ENCODE assay signal across 17 cellular contexts in genomic region chr16:54506691-54507090, GRCh38.
DNase-seq lines count a peak whose midpoint lies in the region; ATAC-seq and TF ChIP-seq lines count a peak whose summit lies in the region.
"Had no signal": no experiment of that assay in that cellular context is flagged by ENCODE, and none has a peak within 500 bp of the region (broad histone marks: within the 10 kb centered on the region; RNA-seq: fewer than 3 reads in every experiment).

No MANE protein-coding gene starts in this region.

- no peak overlapping the region for H3K4me3 Mint-ChIP-seq in WTC11
- H3K4me3 Mint-ChIP-seq: activated T-cell treated with anti-CD3 and anti-CD28 coated beads, Interleukin-2, amount 50 U/mL, for 24 hours; memory B cell had no signal

- TF ChIP-seq CTCF in WTC11 (IDR thresholded peaks at IDR 0.05) (no peak), osteoblast (IDR thresholded peaks at IDR 0.05; ENCODE audit: extremely low read depth, low read depth, low read length) (no peak)

- DNase-seq in NCI-H82 (lab: John Stamatoyannopoulos, UW) (peak; percentile 4), NCI-H82 treated with DMSO at 0.1 percent for 48 hours (lab: John Stamatoyannopoulos, UW; ENCODE audit: unreplicated experiment) (no peak), NCI-H2107 (lab: John Stamatoyannopoulos, UW) (peak; percentile 21), WTC11 (ENCODE audit: low spot score) (no peak), osteoblast (ENCODE audit: insufficient read length, low spot score, missing footprints) (no peak)
- no peak for DNase-seq in activated naive CD4-positive, alpha-beta T cell treated with anti-CD3 and anti-CD28 coated beads, Interleukin-2, amount 50 U/mL, for 72 hours (ENCODE audit: low spot score in 2 of 2)
- DNase-seq in activated CD8-positive, alpha-beta memory T cell treated with anti-CD3 and anti-CD28 coated beads, Interleukin-2, amount 50 U/mL, for 4 hours = no peak
- DNase-seq: activated CD4-positive, alpha-beta T cell treated with anti-CD3 and anti-CD28 coated beads for 1 hour; activated T-cell treated with anti-CD3 and anti-CD28 coated beads, Interleukin-2, amount 50 U/mL, for 24 hours; amniotic stem cell; dermis blood vessel endothelial cell; MV-4-11; pancreas; substantia nigra had no signal

- H3K27me3 Mint-ChIP-seq in WTC11 (ENCODE audit: low read depth) = no peaks in the 10 kb centered on the region

- ATAC-seq in WTC11 (no peak), GM18511 (IDR thresholded peaks at IDR 0.05; ENCODE audit: unreplicated experiment) (no peak)
- ATAC-seq in activated naive CD4-positive, alpha-beta T cell treated with anti-CD3 and anti-CD28 coated beads, Interleukin-2, amount 50 U/mL, for 72 hours = no peak
- ATAC-seq: HepG2, pancreas had no signal

- H2AFZ ChIP-seq in osteoblast (ENCODE audit: low read length) = peak overlapping the region; percentile 49

- no peaks in the 10 kb centered on the region for H3K9me3 ChIP-seq in osteoblast (ENCODE audit: low read depth, low read length)
- H3K9me3 ChIP-seq: pancreas had no signal

- peak overlapping the region; percentile 3; the same call in 1 of the 2 replicates for H3K27ac Mint-ChIP-seq in WTC11
- H3K27ac Mint-ChIP-seq in activated naive CD4-positive, alpha-beta T cell treated with anti-CD3 and anti-CD28 coated beads, Interleukin-2, amount 50 U/mL, for 72 hours = no peak overlapping the region
- H3K27ac Mint-ChIP-seq: activated T-cell treated with anti-CD3 and anti-CD28 coated beads, Interleukin-2, amount 50 U/mL, for 24 hours; memory B cell had no signal

- peaks cover 68% of the 10 kb centered on the region for H3K4me1 Mint-ChIP-seq in WTC11
- H3K4me1 Mint-ChIP-seq: memory B cell had no signal

- H3K27me3 ChIP-seq in osteoblast (ENCODE audit: insufficient read depth, low read length) = no peaks in the 10 kb centered on the region
- H3K27me3 ChIP-seq: pancreas had no signal

- H3K4me1 ChIP-seq in osteoblast (ENCODE audit: insufficient read depth, low read length) = peaks cover 34% of the 10 kb centered on the region

- CTCF ChIA-PET in WTC11 (lab: Charles Lee) = interaction anchor here (2.4 kb wide), 1 partner anchor 224 kb away, joined by 6 read pairs; no protein-coding TSS in a partner anchor

- H3K36me3 Mint-ChIP-seq in WTC11 = no peaks in the 10 kb centered on the region
- H3K36me3 Mint-ChIP-seq in activated naive CD4-positive, alpha-beta T cell treated with anti-CD3 and anti-CD28 coated beads, Interleukin-2, amount 50 U/mL, for 72 hours = no peaks in the 10 kb centered on the region
- H3K36me3 Mint-ChIP-seq: memory B cell had no signal

- H3K79me2 ChIP-seq in osteoblast (ENCODE audit: insufficient read depth, low read length) = no peaks in the 10 kb centered on the region

- H3K27ac ChIP-seq in osteoblast (ENCODE audit: low read depth, low read length) = no peak overlapping the region
- H3K27ac ChIP-seq: pancreas had no signal

- peak overlapping the region; percentile 42 for H3K4me2 ChIP-seq in osteoblast (ENCODE audit: insufficient read depth, low read length)

- peak overlapping the region; percentile 30 for H3K4me3 ChIP-seq in osteoblast (ENCODE audit: insufficient read depth, low read length)
- H3K4me3 ChIP-seq: pancreas had no signal

- H3K9me3 Mint-ChIP-seq in WTC11 = no peaks in the 10 kb centered on the region
- H3K9me3 Mint-ChIP-seq in activated naive CD4-positive, alpha-beta T cell treated with anti-CD3 and anti-CD28 coated beads, Interleukin-2, amount 50 U/mL, for 72 hours = no peaks in the 10 kb centered on the region
- H3K9me3 Mint-ChIP-seq: activated T-cell treated with anti-CD3 and anti-CD28 coated beads, Interleukin-2, amount 50 U/mL, for 24 hours had no signal

- POLR2A ChIA-PET in WTC11 (lab: Charles Lee) = no interaction called here

- H4K20me1 ChIP-seq in osteoblast (ENCODE audit: insufficient read depth, low read length) = no peaks in the 10 kb centered on the region

- H3K36me3 ChIP-seq in osteoblast (ENCODE audit: insufficient read depth, low read length) = no peaks in the 10 kb centered on the region
- H3K36me3 ChIP-seq: pancreas had no signal

TF ChIP-seq in WTC11, 78 proteins besides CTCF, POLR2A, EP300 and RAD21 (continues in another document):
- no peak for TF ChIP-seq MXD4 (CRISPR knock-in tag; IDR thresholded peaks at IDR 0.05; ENCODE audit: borderline replicate concordance)
- no peak for TF ChIP-seq GABPB1 (CRISPR knock-in tag; IDR thresholded peaks at IDR 0.05)
- TF ChIP-seq ZNF121 (CRISPR knock-in tag; IDR thresholded peaks at IDR 0.05) = no peak
- TF ChIP-seq NFYB (CRISPR knock-in tag; conservative IDR thresholded peaks at IDR 0.05; ENCODE audit: low read depth) = no peak
- no peak for TF ChIP-seq ZNF219 (CRISPR knock-in tag; IDR thresholded peaks at IDR 0.05; ENCODE audit: borderline replicate concordance)
- TF ChIP-seq ATF1 (CRISPR knock-in tag; IDR thresholded peaks at IDR 0.05) = no peak
- TF ChIP-seq TEAD1 (CRISPR knock-in tag; IDR thresholded peaks at IDR 0.05) = no peak
- no peak for TF ChIP-seq SMAD3 (CRISPR knock-in tag; IDR thresholded peaks at IDR 0.05; ENCODE audit: borderline replicate concordance)
- no peak for TF ChIP-seq TP53 (CRISPR knock-in tag; IDR thresholded peaks at IDR 0.05)
- no peak for TF ChIP-seq ESRRA (CRISPR knock-in tag; IDR thresholded peaks at IDR 0.05; ENCODE audit: borderline replicate concordance)
- TF ChIP-seq ZNF138 (CRISPR knock-in tag; conservative IDR thresholded peaks at IDR 0.05) = no peak
- TF ChIP-seq ZBTB43 (CRISPR knock-in tag; IDR thresholded peaks at IDR 0.05) = no peak
- TF ChIP-seq TEAD4 (CRISPR knock-in tag; IDR thresholded peaks at IDR 0.05) = no peak
- no peak for TF ChIP-seq SP1 (CRISPR knock-in tag; conservative IDR thresholded peaks at IDR 0.05)
- TF ChIP-seq GTF2I (CRISPR knock-in tag; conservative IDR thresholded peaks at IDR 0.05) = no peak
- no peak for TF ChIP-seq PRDM15 (CRISPR knock-in tag; IDR thresholded peaks at IDR 0.05)

Comparison
In these comparisons a context has a peak if more than half of its experiments do, and no peak if none do; other contexts are left out.
1. DNase-seq: peak in NCI-H82 (single experiment) and NCI-H2107 (single experiment); none in NCI-H82 treated with DMSO at 0.1 percent for 48 hours (single experiment), WTC11 (single experiment), osteoblast (single experiment), activated naive CD4-positive, alpha-beta T cell treated with anti-CD3 and anti-CD28 coated beads, Interleukin-2, amount 50 U/mL, for 72 hours (0 of 2) and activated CD8-positive, alpha-beta memory T cell treated with anti-CD3 and anti-CD28 coated beads, Interleukin-2, amount 50 U/mL, for 4 hours (single experiment).